ENCODE assay signal across 8 cellular contexts in the genomic region with DNA sequence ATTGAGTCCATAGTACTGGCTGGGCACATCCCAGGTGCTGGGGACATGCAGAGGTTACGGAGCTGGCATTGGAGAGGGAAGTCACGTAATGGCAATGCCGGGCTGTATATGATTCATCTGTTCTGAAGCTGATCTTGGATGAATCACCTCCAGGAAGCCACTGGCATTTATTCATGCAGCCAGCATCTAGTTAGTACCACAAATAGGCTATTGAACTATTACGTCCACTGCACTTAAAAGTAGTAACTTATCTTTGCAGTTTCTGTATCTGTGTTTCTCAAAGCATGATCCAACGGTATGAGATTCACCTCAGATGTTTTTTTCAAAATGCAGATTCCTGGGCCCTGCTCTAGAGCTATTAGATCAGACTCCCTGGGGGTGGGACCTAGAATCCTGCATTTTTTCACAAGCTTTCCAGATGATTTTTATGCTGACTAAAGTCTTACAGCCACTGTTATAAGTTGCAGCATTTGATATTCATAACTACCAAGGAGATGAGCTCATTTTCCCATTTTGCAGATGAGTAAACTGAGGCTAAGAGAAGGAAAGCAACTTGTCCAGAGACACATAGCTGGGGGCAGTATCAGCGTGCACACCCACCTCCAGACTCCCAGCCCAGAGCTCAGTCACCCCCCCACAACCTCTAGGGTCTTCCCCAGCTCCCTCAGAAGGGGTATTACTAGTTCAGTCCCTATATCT. TPM values are rescaled to one million over a fixed set of nuclear protein-coding genes. Genes with fewer than 3 reads are reported as not detected.
DNase-seq lines count a peak whose midpoint lies in the region; ATAC-seq and TF ChIP-seq lines count a peak whose summit lies in the region.

No MANE protein-coding gene starts in this region.

- peaks cover 10% of the 10 kb centered on the region for H3K4me1 Mint-ChIP-seq in progenitor cell of endocrine pancreas (ENCODE audit: low read depth)

- no peak overlapping the region for H3K27ac Mint-ChIP-seq in progenitor cell of endocrine pancreas

- peaks cover 15 to 32% of the 10 kb centered on the region in 2 donors for H3K4me1 ChIP-seq in gastrocnemius medialis

- no peak overlapping the region for H3K4me3 Mint-ChIP-seq in progenitor cell of endocrine pancreas (ENCODE audit: low read depth)

- intact Hi-C loops in gastrocnemius medialis (cut with DNase I; ENCODE audit: low total_unique reads) = loop anchor here (2.0 kb wide), 1 partner anchor 52 kb away; no protein-coding TSS in a partner anchor

- peaks cover 0 to 38% of the 10 kb centered on the region in 2 donors for H3K36me3 ChIP-seq in gastrocnemius medialis

- no peak for TF ChIP-seq POLR2A in gastrocnemius medialis (IDR thresholded peaks at IDR 0.05)

- H3K9me3 Mint-ChIP-seq in progenitor cell of endocrine pancreas (ENCODE audit: low read depth) = no peaks in the 10 kb centered on the region

- H3K4me3 ChIP-seq in gastrocnemius medialis = no peak overlapping the region

- no peaks in the 10 kb centered on the region for H3K9me3 ChIP-seq in gastrocnemius medialis

- no peaks in the 10 kb centered on the region for H3K27me3 ChIP-seq in gastrocnemius medialis

- peak; percentile 84 for DNase-seq in GM03348 (ENCODE audit: low spot score)
- DNase-seq in epithelial cell of prostate (ENCODE audit: low read depth, low spot score) = peak; percentile 91
- DNase-seq in gastrocnemius medialis = peak; percentile 75 to 92
- DNase-seq in progenitor cell of endocrine pancreas (ENCODE audit: low spot score, unreplicated experiment) = no peak
- no peak for DNase-seq in activated effector memory CD4-positive, alpha-beta T cell treated with anti-CD3 and anti-CD28 coated beads, Interleukin-2, amount 50 U/mL, for 16 hours

- in situ Hi-C loops in gastrocnemius medialis (cut with MboI; ENCODE audit: low sequenced_read_pairs in 4 of 4) = loop anchor here (5.0 to 25.0 kb wide), 2 partner anchors 51 to 176 kb away; a partner anchor contains a TSS

- ATAC-seq in gastrocnemius medialis (peak; percentile 89 to 93), GM21528 (IDR thresholded peaks at IDR 0.05; ENCODE audit: low FRiP score, unreplicated experiment) (no peak), GM18511 (IDR thresholded peaks at IDR 0.05; ENCODE audit: unreplicated experiment) (no peak)

- H3K27ac ChIP-seq in epithelial cell of prostate = peak overlapping the region; percentile 99
- peak overlapping the region; percentile 74 to 84 (median 78) for H3K27ac ChIP-seq in gastrocnemius medialis

- peaks cover 35% of the 10 kb centered on the region for H3K36me3 Mint-ChIP-seq in progenitor cell of endocrine pancreas (ENCODE audit: insufficient read depth)

- no peaks in the 10 kb centered on the region for H3K27me3 Mint-ChIP-seq in progenitor cell of endocrine pancreas

- TF ChIP-seq CTCF in gastrocnemius medialis (IDR thresholded peaks at IDR 0.05 in 4 of 5, conservative IDR thresholded peaks at IDR 0.05 in 1 of 5) (no peak), progenitor cell of endocrine pancreas (IDR thresholded peaks at IDR 0.05; ENCODE audit: unreplicated experiment) (no peak)

TF ChIP-seq in PFSK-1, 5 proteins besides CTCF, POLR2A, EP300 and RAD21:
- TF ChIP-seq POLR2AphosphoS5 (IDR thresholded peaks at IDR 0.05; ENCODE audit: low read depth, low read length) = peak; percentile 18; the same call in 1 of the 2 replicates
- no peak for TF ChIP-seq TAF1 (IDR thresholded peaks at IDR 0.05; ENCODE audit: borderline replicate concordance, insufficient read depth, low read length)

RNA-seq across cellular contexts. Expression of a gene that starts 44.0 kb away (rescaled TPM):
- polyA plus RNA-seq in PFSK-1 (2012; ENCODE audit: insufficient read length, low read depth) = 176 TPM
- total RNA-seq in gastrocnemius medialis = 100 to 1,000 TPM; 115 to 206 (median 148) TPM
- total RNA-seq in progenitor cell of endocrine pancreas = 322 and 326 TPM in 2 replicates

RNA-seq across cellular contexts. Expression of a gene that starts 46.8 kb away (rescaled TPM):
- 298 TPM for polyA plus RNA-seq in PFSK-1 (2012; ENCODE audit: insufficient read length, low read depth)
- total RNA-seq in gastrocnemius medialis = 10 to 100 TPM; 22.7 to 31.0 (median 26.4) TPM
- total RNA-seq in progenitor cell of endocrine pancreas = 211 and 217 TPM in 2 replicates

Comparison
In these comparisons a context has a peak if more than half of its experiments do, and no peak if none do; other contexts are left out.
1. DNase-seq: peak in GM03348 (single experiment), epithelial cell of prostate (single experiment) and gastrocnemius medialis (2 of 2); none in progenitor cell of endocrine pancreas (single experiment) and activated effector memory CD4-positive, alpha-beta T cell treated with anti-CD3 and anti-CD28 coated beads, Interleukin-2, amount 50 U/mL, for 16 hours (single experiment).
2. ATAC-seq: peak in gastrocnemius medialis (2 of 2); none in GM21528 (single experiment) and GM18511 (single experiment).